In genomic region chr3:45821127-45821526, GRCh38 we compare ENCODE assay signal across 11 cellular contexts. TPM values are rescaled to one million over a fixed set of nuclear protein-coding genes. Genes with fewer than 3 reads are reported as not detected.
"Had no signal": no experiment of that assay in that cellular context is flagged by ENCODE, and none has a peak within 500 bp of the region (broad histone marks: within the 10 kb centered on the region; RNA-seq: fewer than 3 reads in every experiment).

No MANE protein-coding gene starts in this region.

- H3K4me1 Mint-ChIP-seq: IgD-negative memory B cell had no signal

- H3K4me3 Mint-ChIP-seq: HFFc6, IgD-negative memory B cell had no signal

- FAIRE-seq: HepG2 had no signal

- H3K27ac ChIP-seq: GM23248, HL-60 had no signal

- H3K4me1 ChIP-seq: HAP-1 had no signal

- H3K27ac Mint-ChIP-seq: HFFc6 had no signal

- ATAC-seq: HCT116, HepG2 had no signal

- H3K27me3 Mint-ChIP-seq: IgD-negative memory B cell had no signal

- H3K36me3 ChIP-seq: HAP-1 had no signal

- H3K9ac ChIP-seq: GM23248 had no signal

- DNase-seq: GM23248, GOT3, H7, HFFc6 had no signal

- H3K4me3 ChIP-seq: GM23248, HAP-1 had no signal

RNA-seq across cellular contexts. Expression of gene SLC6A20, which starts 24.8 kb away (rescaled TPM):
- total RNA-seq: GM23248, H4, HepG2, HFFc6, HT1080 had no signal
- polyA plus RNA-seq: GM23248, HepG2 had no signal
